Comparison of ENCODE assay signal across 1 cellular context in genomic region chr2:174486614-174487535, GRCh38.
A peak's percentile ranks its signal among the peaks of the same experiment; 100 is the strongest.
TF ChIP-seq lines count a peak whose summit lies in the region.

Gene GPR155 (minus strand): TSS chr2:174487029. CDS start chr2:174481956, 5,073 bp downstream.

TF ChIP-seq in GM12878, 131 proteins besides CTCF, POLR2A, EP300 and RAD21 (continued from another document):
- TF ChIP-seq CUX1 (IDR thresholded peaks at IDR 0.05; ENCODE audit: insufficient replicate concordance, low read depth, low read length) (no peak), BCL11A (IDR thresholded peaks at IDR 0.05; ENCODE audit: low read depth, low read length) (no peak), RBBP5 (conservative IDR thresholded peaks at IDR 0.05) (no peak), RELA (IDR thresholded peaks at IDR 0.05; ENCODE audit: borderline replicate concordance, partially characterized antibody) (no peak), NBN (IDR thresholded peaks at IDR 0.05) (0 out of 2 replicates have a peak, but pooled peaks have one; percentile 29), IKZF2 (IDR thresholded peaks at IDR 0.05) (peak; percentile 84 to 90), DPF2 (IDR thresholded peaks at IDR 0.05) (peak; percentile 47; the same call in 1 of the 2 replicates), HSF1 (IDR thresholded peaks at IDR 0.05; ENCODE audit: low read depth, low read length) (no peak), NKRF (conservative IDR thresholded peaks at IDR 0.05) (peak; percentile 48; the same call in 1 of the 2 replicates), SKIL (IDR thresholded peaks at IDR 0.05; ENCODE audit: low read depth, poor library complexity, severe bottlenecking) (peak; percentile 57), ZSCAN29 (IDR thresholded peaks at IDR 0.05) (no peak), JUNB (IDR thresholded peaks at IDR 0.05) (no peak)
